ENCODE assay signal across 10 cellular contexts in the genomic region with DNA sequence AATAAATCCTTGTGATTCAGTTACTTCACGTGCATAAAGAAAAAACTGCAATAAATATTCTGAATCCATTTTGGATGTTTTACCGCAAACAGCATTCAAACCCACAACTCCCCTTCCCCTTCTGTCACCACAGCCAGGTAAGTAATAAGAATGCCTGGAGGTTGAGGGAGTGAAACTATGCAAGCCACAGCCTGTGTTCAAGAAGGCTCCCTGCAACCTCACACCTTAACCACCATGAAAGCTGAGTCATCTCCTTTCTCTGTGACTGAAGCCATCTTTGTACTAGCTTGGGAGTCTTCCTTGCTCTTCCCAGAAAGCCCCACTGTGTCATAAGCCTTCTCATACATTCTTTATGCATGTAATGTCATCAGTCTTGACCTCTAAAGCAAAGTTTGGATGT.
A peak's percentile ranks its signal among the peaks of the same experiment; 100 is the strongest.
DNase-seq lines count a peak whose midpoint lies in the region; ATAC-seq and TF ChIP-seq lines count a peak whose summit lies in the region.
"Had no signal": no experiment of that assay in that cellular context is flagged by ENCODE, and none has a peak within 500 bp of the region (broad histone marks: within the 10 kb centered on the region; RNA-seq: fewer than 3 reads in every experiment).

No MANE protein-coding gene starts in this region.

- WGBS in mammary epithelial cell (ENCODE audit: low coverage, missing lambda C conversion rate): 35% methylated on average over 2 of the region's 2 CpGs
- WGBS in right lobe of liver (ENCODE audit: insufficient coverage, low coverage, low lambda C conversion rate, missing lambda C conversion rate): 65% methylated on average over 2 of the region's 2 CpGs

- H3K79me2 ChIP-seq in mammary epithelial cell (ENCODE audit: insufficient read depth, low read length): no peaks in the 10 kb centered on the region

- H3K27me3 ChIP-seq in mammary epithelial cell (ENCODE audit: insufficient read depth, low read length) (no peaks in the 10 kb centered on the region), HAP-1 (ENCODE audit: low read depth) (no peaks in the 10 kb centered on the region), right lobe of liver (no peaks in the 10 kb centered on the region)

- H3K9ac ChIP-seq in mammary epithelial cell (ENCODE audit: insufficient read depth, low read length): no peak overlapping the region
- H3K9ac ChIP-seq: SK-N-SH had no signal

- H3K4me2 ChIP-seq in mammary epithelial cell (ENCODE audit: insufficient read depth, low read depth, low read length): peak overlapping the region; percentile 15
- H3K4me2 ChIP-seq: SK-N-SH had no signal

- DNase-seq in mammary epithelial cell (peak; percentile 94), HAP-1 (ENCODE audit: low spot score in 2 of 2) (no peak), right lobe of liver (no peak), NCI-H345 (lab: John Stamatoyannopoulos, UW) (no peak)
- no peak for DNase-seq in stimulated activated CD4-positive, alpha-beta T cell treated with anti-CD3 and anti-CD28 coated beads, Interleukin-4, amount 100 ng/mL, for 4 hours
- DNase-seq: aorta, SK-N-SH had no signal

- no peaks in the 10 kb centered on the region for H3K36me3 ChIP-seq in mammary epithelial cell (ENCODE audit: insufficient read depth, low read length)
- H3K36me3 ChIP-seq in HAP-1 (replicated peaks): no peaks in the 10 kb centered on the region; the same call in 1 of the 2 replicates
- H3K36me3 ChIP-seq in right lobe of liver: no peaks in the 10 kb centered on the region

- ATAC-seq in GM18868 (IDR thresholded peaks at IDR 0.05; ENCODE audit: unreplicated experiment): peak; percentile 52
- peak; percentile 89 for ATAC-seq in GM21526 (IDR thresholded peaks at IDR 0.05; ENCODE audit: low FRiP score, unreplicated experiment)
- peak; percentile 97 for ATAC-seq in HG03139 (IDR thresholded peaks at IDR 0.05; ENCODE audit: unreplicated experiment)
- ATAC-seq in right lobe of liver: no peak

- CTCF ChIA-PET in mammary epithelial cell (lab: Charles Lee; ENCODE audit: low non-redundant PET): no interaction called here

- no TSS peak for BruUV-seq in mammary epithelial cell (replicated peaks; lab: Mats Ljungman, UMichigan)

- H3K9me3 ChIP-seq in mammary epithelial cell (replicated peaks; ENCODE audit: insufficient read depth, low read length) (peaks cover 3% of the 10 kb centered on the region), HAP-1 (no peaks in the 10 kb centered on the region), right lobe of liver (no peaks in the 10 kb centered on the region)
- H3K9me3 ChIP-seq: SK-N-SH had no signal

- H3K4me1 ChIP-seq in mammary epithelial cell (ENCODE audit: insufficient read depth, low read length): peaks cover 29% of the 10 kb centered on the region
- H3K4me1 ChIP-seq in HAP-1: no peaks in the 10 kb centered on the region
- no peaks in the 10 kb centered on the region for H3K4me1 ChIP-seq in right lobe of liver

- no peaks in the 10 kb centered on the region for H4K20me1 ChIP-seq in mammary epithelial cell (ENCODE audit: insufficient read depth, low read length)

- H3K4me3 ChIP-seq in mammary epithelial cell (replicated peaks in 1 of 3; ENCODE audit: insufficient read depth in 1 of 3, low read depth in 2 of 3, low read length in 3 of 3) (no peak overlapping the region), HAP-1 (no peak overlapping the region), right lobe of liver (no peak overlapping the region)

- in situ Hi-C loops in mammary epithelial cell (cut with MboI; ENCODE audit: low sequenced_read_pairs in 2 of 2): no loop called here
- in situ Hi-C loops in HAP-1 (cut with MboI; ENCODE audit: low sequenced_read_pairs): no loop called here

- H2AFZ ChIP-seq in mammary epithelial cell (ENCODE audit: low read depth, low read length): peak overlapping the region; percentile 1

- dilution Hi-C loops in mammary epithelial cell (cut with HindIII; ENCODE audit: low sequenced_read_pairs): no loop called here

- intact Hi-C loops in mammary epithelial cell (cut with micrococcal nuclease) (no loop called here), right lobe of liver (cut with DNase I) (no loop called here)

- H3K27ac ChIP-seq in mammary epithelial cell (ENCODE audit: insufficient read depth, low read depth, low read length): peak overlapping the region; percentile 82
- no peak overlapping the region for H3K27ac ChIP-seq in right lobe of liver

- TF ChIP-seq POLR2A in right lobe of liver (IDR thresholded peaks at IDR 0.05): no peak

- TF ChIP-seq CTCF in mammary epithelial cell (conservative IDR thresholded peaks at IDR 0.05 in 1 of 2, IDR thresholded peaks at IDR 0.05 in 1 of 2; ENCODE audit: extremely low read depth in 1 of 2, insufficient read depth in 1 of 2, low read depth in 1 of 2, low read length in 2 of 2): no peak
- no peak for TF ChIP-seq CTCF in right lobe of liver (IDR thresholded peaks at IDR 0.05)

Comparison
In these comparisons a context has a peak if more than half of its experiments do, and no peak if none do; other contexts are left out.
1. ATAC-seq: peak in GM18868 (single experiment), GM21526 (single experiment) and HG03139 (single experiment); none in right lobe of liver (0 of 4).